ENCODE assay signal across 8 cellular contexts in genomic region chr17:7261377-7262191, GRCh38. TPM values are rescaled to one million over a fixed set of nuclear protein-coding genes. Genes with fewer than 3 reads are reported as not detected.
DNase-seq lines count a peak whose midpoint lies in the region; ATAC-seq and TF ChIP-seq lines count a peak whose summit lies in the region.

No MANE protein-coding gene starts in this region.

- no peaks in the 10 kb centered on the region for H3K9me3 Mint-ChIP-seq in activated B cell treated with CpG ODN at 0.5 μM for 24 hours
- H3K9me3 Mint-ChIP-seq in neural progenitor cell: no peaks in the 10 kb centered on the region

- H2AFZ ChIP-seq in neural progenitor cell (replicated peaks): peak overlapping the region; percentile 81

- peak; percentile 60 for ATAC-seq in activated B cell treated with CpG ODN at 0.5 μM for 24 hours (ENCODE audit: low read depth)
- no peak for ATAC-seq in GM19328 (IDR thresholded peaks at IDR 0.05; ENCODE audit: unreplicated experiment)

- CTCF ChIA-PET in activated B cell treated with CpG ODN at 0.5 μM for 24 hours (lab: Charles Lee): no interaction called here

- peaks cover 25% of the 10 kb centered on the region for H3K36me3 ChIP-seq in DOHH2 (ENCODE audit: control insufficient read depth, low read length)
- H3K36me3 ChIP-seq in esophagus squamous epithelium: peaks cover 10 to 41% (median 12%) of the 10 kb centered on the region in 3 donors
- H3K36me3 ChIP-seq in neural progenitor cell: no peaks in the 10 kb centered on the region

- peak overlapping the region; percentile 22; the same call in 1 of the 2 replicates for H3K4me3 ChIP-seq in DOHH2 (ENCODE audit: low read length)
- peak overlapping the region; percentile 58 to 84 (median 69) for H3K4me3 ChIP-seq in esophagus squamous epithelium
- peak overlapping the region; percentile 41 for H3K4me3 ChIP-seq in neural progenitor cell

- no peak overlapping the region for H3K9ac ChIP-seq in neural progenitor cell

- H3K9me2 ChIP-seq in DOHH2 (replicated peaks; ENCODE audit: control insufficient read depth, low read length): no peaks in the 10 kb centered on the region

- TF ChIP-seq CTCF in DOHH2 (IDR thresholded peaks at IDR 0.05; ENCODE audit: low read depth, low read length, poor library complexity, severe bottlenecking) (no peak), activated B cell treated with CpG ODN at 0.5 μM for 24 hours (IDR thresholded peaks at IDR 0.05) (no peak), esophagus squamous epithelium (IDR thresholded peaks at IDR 0.05) (no peak), neural progenitor cell (IDR thresholded peaks at IDR 0.05) (no peak)

- peaks cover 11% of the 10 kb centered on the region for H3K27me3 Mint-ChIP-seq in activated B cell treated with CpG ODN at 0.5 μM for 24 hours
- H3K27me3 Mint-ChIP-seq in neural progenitor cell (ENCODE audit: insufficient read depth, low read depth): peaks cover 48% of the 10 kb centered on the region

- TF ChIP-seq POLR2A in esophagus squamous epithelium (IDR thresholded peaks at IDR 0.05): no peak

- intact Hi-C loops in activated B cell treated with CpG ODN at 0.5 μM for 24 hours (cut with micrococcal nuclease) (loop anchor here (1.0 to 5.0 kb wide), 2 partner anchors 9 to 36 kb away; partner anchors contain the start of gene ELP5), esophagus squamous epithelium (cut with DNase I) (no loop called here)

- H3K9me3 ChIP-seq in DOHH2 (ENCODE audit: control insufficient read depth, insufficient read depth, low read length): no peaks in the 10 kb centered on the region
- no peaks in the 10 kb centered on the region for H3K9me3 ChIP-seq in esophagus squamous epithelium
- H3K9me3 ChIP-seq in neural progenitor cell (ENCODE audit: low read depth): no peaks in the 10 kb centered on the region

- peaks cover 32% of the 10 kb centered on the region for H3K27me3 ChIP-seq in DOHH2 (ENCODE audit: control insufficient read depth, low read length)
- H3K27me3 ChIP-seq in esophagus squamous epithelium: peaks cover 0 to 52% (median 4%) of the 10 kb centered on the region in 4 donors
- peaks cover 49% of the 10 kb centered on the region for H3K27me3 ChIP-seq in neural progenitor cell

- DNase-seq in activated B cell treated with CpG ODN at 0.5 μM for 24 hours: peak; percentile 40
- no peak for DNase-seq in esophagus squamous epithelium (lab: John Stamatoyannopoulos, UW)
- no peak for DNase-seq in neural progenitor cell (ENCODE audit: low spot score)
- DNase-seq in NCI-H1694 (lab: John Stamatoyannopoulos, UW): no peak
- no peak for DNase-seq in cerebellar cortex (ENCODE audit: low spot score)
- DNase-seq in NCI-H2227 (lab: John Stamatoyannopoulos, UW; ENCODE audit: unreplicated experiment): no peak

- H3K4me1 Mint-ChIP-seq in activated B cell treated with CpG ODN at 0.5 μM for 24 hours (peaks cover 29% of the 10 kb centered on the region), neural progenitor cell (peaks cover 8% of the 10 kb centered on the region)

- WGBS in esophagus squamous epithelium, 2 donors: 4 to 41% methylated on average over 5 to 7 of the region's 72 CpGs

- H3K27ac Mint-ChIP-seq in activated B cell treated with CpG ODN at 0.5 μM for 24 hours (peak overlapping the region; percentile 76), neural progenitor cell (no peak overlapping the region)

- no peak overlapping the region for H3K27ac ChIP-seq in DOHH2 (ENCODE audit: low read depth, low read length)
- peak overlapping the region; percentile 89 to 99 (median 95) for H3K27ac ChIP-seq in esophagus squamous epithelium
- no peak overlapping the region for H3K27ac ChIP-seq in neural progenitor cell

- POLR2A ChIA-PET in activated B cell treated with CpG ODN at 0.5 μM for 24 hours (lab: Charles Lee): interaction anchor here (0.6 to 1.0 kb wide), 4 partner anchors 10 to 111 kb away, joined by 3 to 4 read pairs (median 4); partner anchors contain the start of genes CTDNEP1 and GABARAP

- H3K4me1 ChIP-seq in DOHH2 (ENCODE audit: control insufficient read depth, low read length): peaks cover 31% of the 10 kb centered on the region
- H3K4me1 ChIP-seq in esophagus squamous epithelium: peaks cover 20 to 68% (median 23%) of the 10 kb centered on the region in 3 donors
- peaks cover 14% of the 10 kb centered on the region for H3K4me1 ChIP-seq in neural progenitor cell

- H3K4me3 Mint-ChIP-seq in activated B cell treated with CpG ODN at 0.5 μM for 24 hours (peak overlapping the region; percentile 77), neural progenitor cell (peak overlapping the region; percentile 71)

- peaks cover 6% of the 10 kb centered on the region; the same call in 1 of the 2 replicates for H3F3A ChIP-seq in DOHH2 (ENCODE audit: control insufficient read depth, insufficient read depth)
- H3F3A ChIP-seq in neural progenitor cell (ENCODE audit: low read depth): peaks cover 32% of the 10 kb centered on the region

- H4K20me1 ChIP-seq in DOHH2 (ENCODE audit: control insufficient read depth, insufficient read depth, low read depth, low read length): no peaks in the 10 kb centered on the region
- peaks cover 11% of the 10 kb centered on the region for H4K20me1 ChIP-seq in neural progenitor cell (ENCODE audit: low read depth)

- H3K79me2 ChIP-seq in DOHH2 (ENCODE audit: control insufficient read depth, low read length) (no peaks in the 10 kb centered on the region), neural progenitor cell (ENCODE audit: low read depth) (no peaks in the 10 kb centered on the region)

- H3K36me3 Mint-ChIP-seq in activated B cell treated with CpG ODN at 0.5 μM for 24 hours (ENCODE audit: low read depth): peaks cover 23% of the 10 kb centered on the region
- H3K36me3 Mint-ChIP-seq in neural progenitor cell: peaks cover 16% of the 10 kb centered on the region

- H3K4me2 ChIP-seq in DOHH2 (ENCODE audit: low read length) (peak overlapping the region; percentile 87), neural progenitor cell (peak overlapping the region; percentile 79)

RNA-seq across cellular contexts. Expression of gene CLDN7, which starts 0.7 kb away (rescaled TPM):
- total RNA-seq in activated B cell treated with CpG ODN at 0.5 μM for 24 hours (1.1 and 1.8 TPM in 2 replicates), esophagus squamous epithelium (100 to 1,000 TPM; 172 to 411 (median 208) TPM), neural progenitor cell (ENCODE audit: low replicate concordance) (0.32 and 1.3 TPM in 2 replicates)

RNA-seq across cellular contexts. Expression of gene ELP5, which starts 9.6 kb away (rescaled TPM):
- total RNA-seq in activated B cell treated with CpG ODN at 0.5 μM for 24 hours (49.2 and 53.6 TPM in 2 replicates), esophagus squamous epithelium (10 to 100 TPM; 14.9 to 21.8 (median 16.6) TPM), neural progenitor cell (ENCODE audit: low replicate concordance) (17.5 and 42.2 TPM in 2 replicates)

RNA-seq across cellular contexts. Expression of gene CTDNEP1, which starts 10.1 kb away (rescaled TPM):
- total RNA-seq in activated B cell treated with CpG ODN at 0.5 μM for 24 hours: 165 and 168 TPM in 2 replicates
- total RNA-seq in esophagus squamous epithelium: 10 to 100 TPM; 42.0 to 52.1 (median 47.8) TPM
- 46.5 and 55.3 TPM in 2 replicates for total RNA-seq in neural progenitor cell (ENCODE audit: low replicate concordance)

RNA-seq across cellular contexts. Expression of gene GABARAP, which starts 19.3 kb away (rescaled TPM):
- total RNA-seq in activated B cell treated with CpG ODN at 0.5 μM for 24 hours (291 and 325 TPM in 2 replicates), esophagus squamous epithelium (100 to 1,000 TPM; 172 to 384 (median 197) TPM), neural progenitor cell (ENCODE audit: low replicate concordance) (225 and 276 TPM in 2 replicates)

RNA-seq across cellular contexts. Expression of gene SLC2A4, which starts 19.9 kb away (rescaled TPM):
- not detected in 2 replicates for total RNA-seq in activated B cell treated with CpG ODN at 0.5 μM for 24 hours
- 10 to 100 TPM in 1 of 4 donors, 1 to 10 TPM in 2, under 1 TPM in 1; 0.83 to 21.7 (median 2.5) TPM for total RNA-seq in esophagus squamous epithelium
- 1.7 and 7.3 TPM in 2 replicates for total RNA-seq in neural progenitor cell (ENCODE audit: low replicate concordance)

Comparison
In these comparisons a context has a peak if more than half of its experiments do, and no peak if none do; other contexts are left out.
1. H3K27ac ChIP-seq: peak in esophagus squamous epithelium (4 of 4); none in DOHH2 (single experiment) and neural progenitor cell (single experiment).
2. RNA of gene CLDN7, which starts 0.7 kb away (total RNA-seq): 172 to 411 TPM in esophagus squamous epithelium; 1.1 to 1.8 TPM in activated B cell treated with CpG ODN at 0.5 μM for 24 hours and 0.32 to 1.3 TPM in neural progenitor cell; every median in the first group is over 10 times any median in the second.
3. Peak in every context shown above with its lines, with median percentiles within 50 percentile points of each other: H3K4me3 ChIP-seq.